Comparison of ENCODE assay signal across 9 cellular contexts in the genomic region with DNA sequence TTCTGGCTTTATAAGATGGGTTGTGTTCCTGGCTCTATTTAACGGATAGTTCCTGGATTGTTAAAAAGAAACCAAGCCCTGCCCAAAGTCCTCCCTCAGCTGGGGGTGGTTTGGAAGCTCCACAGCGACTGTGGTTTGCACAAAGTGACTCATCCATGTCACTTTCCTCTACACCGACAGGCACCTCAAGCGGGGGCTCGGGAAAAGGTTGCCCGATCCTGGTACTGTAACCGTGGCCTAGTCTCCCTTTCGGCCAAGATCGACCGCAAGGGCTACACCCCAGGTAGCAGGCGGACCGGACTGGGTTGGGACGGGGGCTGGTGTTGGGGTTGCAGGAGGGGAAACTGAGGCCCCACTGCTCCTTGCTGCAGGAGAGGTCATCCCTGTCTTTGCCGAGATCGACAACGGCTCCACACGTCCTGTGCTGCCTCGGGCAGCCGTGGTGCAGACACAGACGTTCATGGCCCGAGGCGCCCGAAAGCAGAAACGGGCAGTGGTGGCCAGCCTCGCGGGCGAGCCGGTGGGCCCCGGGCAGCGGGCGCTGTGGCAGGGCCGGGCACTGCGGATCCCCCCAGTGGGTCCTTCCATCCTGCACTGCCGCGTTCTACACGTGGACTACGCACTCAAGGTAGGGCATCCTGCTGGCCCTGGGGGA. TPM values are rescaled to one million over a fixed set of nuclear protein-coding genes. Genes with fewer than 3 reads are reported as not detected.
A peak's percentile ranks its signal among the peaks of the same experiment; 100 is the strongest.
DNase-seq lines count a peak whose midpoint lies in the region; ATAC-seq lines count a peak whose summit lies in the region.
"Had no signal": no experiment of that assay in that cellular context is flagged by ENCODE, and none has a peak within 500 bp of the region (broad histone marks: within the 10 kb centered on the region; RNA-seq: fewer than 3 reads in every experiment).

No MANE protein-coding gene starts in this region.

- WGBS in mesendoderm (ENCODE audit: extremely low coverage, insufficient coverage, low lambda C conversion rate), result no CpG with 5 or more reads among the region's 37 CpGs

- no peak overlapping the region for H2AK5ac ChIP-seq in mesendoderm (ENCODE audit: low read length)

- H4K5ac ChIP-seq in mesendoderm (ENCODE audit: low read length), result no peak overlapping the region

- no peak overlapping the region for H3K56ac ChIP-seq in mesendoderm (ENCODE audit: low read length)

- H2BK15ac ChIP-seq in mesendoderm (replicated peaks; ENCODE audit: low read depth), result no peak overlapping the region

- no peak overlapping the region for H3K4me2 ChIP-seq in mesendoderm (ENCODE audit: low read length)

- H3K79me1 ChIP-seq in mesendoderm (ENCODE audit: low read length), result no peaks in the 10 kb centered on the region

- H3K36me3 ChIP-seq in adipocyte (ENCODE audit: control insufficient read depth, insufficient read depth, low read length, severe bottlenecking), result peaks cover 33% of the 10 kb centered on the region
- H3K36me3 ChIP-seq in H7 (replicated peaks; ENCODE audit: control insufficient read depth, insufficient read depth, low read length), result no peaks in the 10 kb centered on the region; the same call in 1 of the 2 replicates
- no peaks in the 10 kb centered on the region for H3K36me3 ChIP-seq in mesendoderm (ENCODE audit: control insufficient read depth, insufficient read depth, low read length)

- H3K36me3 Mint-ChIP-seq in IgD-negative memory B cell, result peaks cover 12% of the 10 kb centered on the region
- peaks cover 7 to 10% of the 10 kb centered on the region in 2 donors for H3K36me3 Mint-ChIP-seq in naive B cell

- H3K9me3 Mint-ChIP-seq in IgD-negative memory B cell (no peaks in the 10 kb centered on the region), naive B cell (no peaks in the 10 kb centered on the region)

- peak overlapping the region in 2 of 4 donors; percentile 16 to 35 for H3K4me3 Mint-ChIP-seq in IgD-negative memory B cell
- peak overlapping the region in 6 of 8 donors; percentile 25 to 95 (median 88) for H3K4me3 Mint-ChIP-seq in naive B cell

- H3K4me1 Mint-ChIP-seq in IgD-negative memory B cell (peaks cover 6 to 14% (median 14%) of the 10 kb centered on the region in 3 donors), naive B cell (peaks cover 34 to 50% (median 45%) of the 10 kb centered on the region in 3 donors)

- H3K4me3 ChIP-seq in adipocyte (ENCODE audit: low read length) (peak overlapping the region; percentile 85), H7 (ENCODE audit: insufficient read depth, low read depth, low read length) (no peak overlapping the region), mesendoderm (ENCODE audit: low read length) (no peak overlapping the region)

- in situ Hi-C loops in ACHN (cut with HindIII; ENCODE audit: low pct_ligation_motif_present, low pct_unique_long_range_greater_than_20kb, low sequenced_read_pairs), result no loop called here

- peak overlapping the region in 2 of 3 donors; percentile 53 to 94 for H3K27ac Mint-ChIP-seq in IgD-negative memory B cell
- peak overlapping the region in 3 of 6 donors; percentile 96 to 98 (median 96) for H3K27ac Mint-ChIP-seq in naive B cell

- no peaks in the 10 kb centered on the region for H3K27me3 Mint-ChIP-seq in IgD-negative memory B cell
- no peaks in the 10 kb centered on the region for H3K27me3 Mint-ChIP-seq in naive B cell

- H4K8ac ChIP-seq in mesendoderm (ENCODE audit: low read depth, low read length), result no peak overlapping the region

- H3K4ac ChIP-seq in mesendoderm (ENCODE audit: low read depth, low read length), result no peak overlapping the region

- peak; percentile 40 for DNase-seq in ACHN
- DNase-seq in adipocyte (ENCODE audit: low read depth), result no peak
- DNase-seq in naive B cell, result no peak
- no peak for DNase-seq in HPDE6-E6E7 (ENCODE audit: extremely low spot score)
- DNase-seq in H7, result no peak
- no peak for DNase-seq in SHP77 (lab: John Stamatoyannopoulos, UW)
- DNase-seq in mesendoderm, result no peak
- DNase-seq: DMS79 had no signal

- H3K4me1 ChIP-seq in adipocyte (ENCODE audit: control insufficient read depth, insufficient read depth, low read length), result peaks cover 28% of the 10 kb centered on the region
- no peaks in the 10 kb centered on the region for H3K4me1 ChIP-seq in mesendoderm (ENCODE audit: control insufficient read depth, low read depth, low read length)

- H3K9ac ChIP-seq in adipocyte (ENCODE audit: low read length), result peak overlapping the region; percentile 85
- H3K9ac ChIP-seq in mesendoderm (ENCODE audit: low read length), result no peak overlapping the region

- H3K18ac ChIP-seq in mesendoderm (ENCODE audit: low read length), result no peak overlapping the region

- no peak overlapping the region for H2BK120ac ChIP-seq in mesendoderm (ENCODE audit: low read depth, low read length)

- H3K79me2 ChIP-seq in mesendoderm (ENCODE audit: control insufficient read depth, insufficient read depth, low read length), result no peaks in the 10 kb centered on the region

- H3K27ac ChIP-seq in mesendoderm (ENCODE audit: low read depth, low read length), result no peak overlapping the region

- no peak overlapping the region for H2BK5ac ChIP-seq in mesendoderm (ENCODE audit: low read length)

- no peak for ATAC-seq in naive B cell (ENCODE audit: low read depth in 2 of 2)

- no peak overlapping the region for H3K23ac ChIP-seq in mesendoderm (ENCODE audit: low read length)

- no peaks in the 10 kb centered on the region for H3K9me3 ChIP-seq in adipocyte (ENCODE audit: control insufficient read depth, low read length)

- H3K27me3 ChIP-seq in adipocyte (replicated peaks; ENCODE audit: control insufficient read depth, insufficient read depth, low read length) (no peaks in the 10 kb centered on the region), H7 (ENCODE audit: control insufficient read depth, insufficient read depth, low read length) (no peaks in the 10 kb centered on the region; the same call in 1 of the 2 replicates), mesendoderm (ENCODE audit: insufficient read depth, low read length, poor library complexity) (no peaks in the 10 kb centered on the region)

RNA-seq across cellular contexts. Expression of gene ARRDC2, which starts 1.6 kb away (rescaled TPM):
- polyA plus RNA-seq in IgD-negative memory B cell (42.4 TPM), naive B cell (ENCODE audit: low read depth in 6 of 6) (100 to 1,000 TPM in 1 of 6 donors, 10 to 100 TPM in 5; 47.7 to 110 (median 50.8) TPM)
- 4.8 and 14.0 TPM in 2 replicates for total RNA-seq in H7 (2014; rRNA removed; shearing (Covaris generic))
- polyA plus RNA-seq in mesendoderm (2013, experiment 1 of 2), result 1.6 TPM
- polyA plus RNA-seq in mesendoderm (2013, experiment 2 of 2), result 1.6 TPM

RNA-seq across cellular contexts. Expression of gene KCNN1, which starts 42.6 kb away (rescaled TPM):
- not detected for polyA plus RNA-seq in IgD-negative memory B cell
- under 1 TPM in 1 of 6 donors, not detected in 5; 0.27 TPM for polyA plus RNA-seq in naive B cell (ENCODE audit: low read depth in 6 of 6)
- total RNA-seq in H7 (2014; rRNA removed; shearing (Covaris generic)), result 4.3 and 7.4 TPM in 2 replicates
- polyA plus RNA-seq in mesendoderm (2013, experiment 1 of 2), result 1.3 TPM
- polyA plus RNA-seq in mesendoderm (2013, experiment 2 of 2), result 1.1 TPM
